9 cellular contexts compared by ENCODE assay signal in genomic region chr18:11689031-11689971, GRCh38. TPM values are rescaled to one million over a fixed set of nuclear protein-coding genes. Genes with fewer than 3 reads are reported as not detected.
DNase-seq lines count a peak whose midpoint lies in the region; ATAC-seq, FAIRE-seq and TF ChIP-seq lines count a peak whose summit lies in the region.
"Had no signal": no experiment of that assay in that cellular context is flagged by ENCODE, and none has a peak within 500 bp of the region (broad histone marks: within the 10 kb centered on the region; RNA-seq: fewer than 3 reads in every experiment).

TSS of gene GNAL (plus strand) at chr18:11689264. CDS start at chr18:11689564, 300 bp downstream.

- peak within 1 kb of the TSS; percentile 70 for H3K9ac ChIP-seq in keratinocyte (ENCODE audit: control insufficient read depth, extremely low read depth, insufficient read depth, low read length)

- no peak for FAIRE-seq in H54 (lab: Jason Lieb, UNC)
- FAIRE-seq in keratinocyte (lab: Jason Lieb, UNC) = peak; percentile 43

- no peaks in the 10 kb centered on the region for H3K9me1 ChIP-seq in keratinocyte (ENCODE audit: control insufficient read depth, extremely low read depth, insufficient read depth, low read length)

- H3K79me2 ChIP-seq in keratinocyte (ENCODE audit: control insufficient read depth, insufficient read depth, low read length) = peaks cover 9% of the 10 kb centered on the region

- H3K4me3 ChIP-seq in WERI-Rb-1 (ENCODE audit: low read depth, low read length) (peak within 1 kb of the TSS; percentile 75), keratinocyte (ENCODE audit: control insufficient read depth in 2 of 3, extremely low read depth in 1 of 3, insufficient read depth in 2 of 3, low read depth in 1 of 3, low read length in 3 of 3) (peak within 1 kb of the TSS; percentile 65 to 88 (median 72))

- peak within 1 kb of the TSS; percentile 74 for H3K4me2 ChIP-seq in keratinocyte (ENCODE audit: control insufficient read depth, extremely low read depth, insufficient read depth, low read depth, low read length)

- no peak for TF ChIP-seq POLR2A in H54 (IDR thresholded peaks at IDR 0.05; ENCODE audit: low read depth, low read length)

- no peak for TF ChIP-seq CTCF in WERI-Rb-1 (IDR thresholded peaks at IDR 0.05; ENCODE audit: low read depth, low read length)
- TF ChIP-seq CTCF in keratinocyte (optimal IDR thresholded peaks at IDR 0.05 in 1 of 3, IDR thresholded peaks at IDR 0.05 in 1 of 3, conservative IDR thresholded peaks at IDR 0.05 in 1 of 3; ENCODE audit: extremely low read depth in 1 of 3, insufficient read depth in 2 of 3, low read length in 3 of 3) = no peak

- DNase-seq in DMS 273 (lab: John Stamatoyannopoulos, UW; ENCODE audit: unreplicated experiment) = peak; percentile 96
- DNase-seq in H54 (ENCODE audit: insufficient read length, low spot score) = peak; percentile 16
- peak; percentile 50 for DNase-seq in NCI-H128 (lab: John Stamatoyannopoulos, UW; ENCODE audit: unreplicated experiment)
- DNase-seq in WERI-Rb-1 = peak; percentile 86
- peak; percentile 48 for DNase-seq in cerebellum (ENCODE audit: low spot score)
- DNase-seq in keratinocyte (ENCODE audit: low read depth, low spot score) = no peak
- peak; percentile 43 for DNase-seq in smooth muscle cell of the brain vasculature (ENCODE audit: low read depth, low spot score)

- peak within 1 kb of the TSS; percentile 94 for H2AFZ ChIP-seq in keratinocyte (ENCODE audit: control insufficient read depth, low read length)

- H3K27ac ChIP-seq in WERI-Rb-1 (peak within 1 kb of the TSS; percentile 56), keratinocyte (ENCODE audit: control insufficient read depth, insufficient read depth, low read length) (no peak within 1 kb of the TSS)
- H3K27ac ChIP-seq: VCaP had no signal

- dilution Hi-C loops in keratinocyte (cut with MboI; ENCODE audit: extremely low pct_ligation_motif_present, low sequenced_read_pairs) = no loop called here

- H3K36me3 ChIP-seq in WERI-Rb-1 (no peaks in the 10 kb centered on the region), keratinocyte (ENCODE audit: control insufficient read depth in 2 of 2, extremely low read depth in 1 of 2, insufficient read depth in 2 of 2, low read length in 2 of 2) (no peaks in the 10 kb centered on the region)

- no peaks in the 10 kb centered on the region for H4K20me1 ChIP-seq in keratinocyte (ENCODE audit: control insufficient read depth, extremely low read depth, insufficient read depth, low read length)

- no peaks in the 10 kb centered on the region for H3K4me1 ChIP-seq in keratinocyte (ENCODE audit: control insufficient read depth, extremely low read depth, insufficient read depth, low read length)

- no peaks in the 10 kb centered on the region for H3K9me3 ChIP-seq in WERI-Rb-1 (ENCODE audit: severe bottlenecking)
- no peaks in the 10 kb centered on the region for H3K9me3 ChIP-seq in keratinocyte (ENCODE audit: control insufficient read depth, low read depth, low read length)

- no peak for ATAC-seq in HG02852 (IDR thresholded peaks at IDR 0.05; ENCODE audit: unreplicated experiment)

- H3K27me3 ChIP-seq in WERI-Rb-1 (ENCODE audit: insufficient read depth, low read depth, severe bottlenecking) = no peaks in the 10 kb centered on the region
- H3K27me3 ChIP-seq in keratinocyte (ENCODE audit: control insufficient read depth, extremely low read depth, insufficient read depth, low read length) = no peaks in the 10 kb centered on the region

RNA-seq across cellular contexts. Expression of gene GNAL, which starts in this region (rescaled TPM):
- total RNA-seq in cerebellum = 40.9 TPM
- 21.9 to 30.0 TPM (median 28.4 TPM) in 3 replicates for polyA plus RNA-seq in keratinocyte
- 18.3 TPM for polyA plus RNA-seq in keratinocyte (2011; ENCODE audit: low read depth)
- polyA plus RNA-seq in keratinocyte (2011; cell fraction: cytosol; rRNA removed) = 20.5 and 33.1 TPM in 2 replicates
- polyA plus RNA-seq in keratinocyte (2011; cell fraction: nucleus; rRNA removed) = 15.7 and 18.8 TPM in 2 replicates
- polyA plus RNA-seq in keratinocyte (2012; ENCODE audit: low replicate concordance) = 18.4 and 21.3 TPM in 2 replicates
- 27.1 to 37.6 TPM (median 34.0 TPM) in 3 replicates for polyA minus RNA-seq in keratinocyte
- polyA minus RNA-seq in keratinocyte (2011; cell fraction: cytosol; rRNA and poly(A)+ RNA removed) = 32.6 TPM
- polyA minus RNA-seq in keratinocyte (2011; cell fraction: nucleus; rRNA and poly(A)+ RNA removed) = 18.1 and 46.0 TPM in 2 replicates
